ENCODE assay signal across 12 cellular contexts in the genomic region with DNA sequence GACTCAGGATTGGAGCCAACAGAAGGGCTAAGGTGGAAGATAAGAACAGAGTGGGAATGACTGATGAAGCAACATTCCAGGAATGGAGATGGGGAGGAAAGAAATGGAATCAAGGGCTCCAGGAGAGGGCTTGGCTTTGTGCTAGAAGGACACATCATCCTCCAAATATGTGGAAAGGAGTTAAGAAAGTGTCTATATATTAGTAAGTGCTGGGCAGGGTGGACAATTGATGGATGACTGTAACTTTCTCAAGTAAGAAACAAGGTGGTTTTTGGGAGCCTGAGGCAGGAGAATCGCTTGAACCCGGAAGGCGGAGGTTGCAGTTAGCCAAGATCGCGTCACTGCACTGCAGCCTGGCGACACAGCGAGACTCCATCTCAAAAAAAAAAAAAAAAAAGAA.
DNase-seq lines count a peak whose midpoint lies in the region; ATAC-seq, FAIRE-seq and TF ChIP-seq lines count a peak whose summit lies in the region.
"Had no signal": no experiment of that assay in that cellular context is flagged by ENCODE, and none has a peak within 500 bp of the region (broad histone marks: within the 10 kb centered on the region; RNA-seq: fewer than 3 reads in every experiment).

No MANE protein-coding gene starts in this region.

- 0 out of 2 replicates have a peak overlapping the region, but pooled peaks have one; percentile 48 for H2AFZ ChIP-seq in K562 (ENCODE audit: low read depth, low read length)

- in situ Hi-C loops in K562 (cut with MboI), result no loop called here

- no peaks in the 10 kb centered on the region for H3K36me3 ChIP-seq in Caco-2 (ENCODE audit: control insufficient read depth, insufficient read depth, low read length)
- H3K36me3 ChIP-seq in K562 (ENCODE audit: control insufficient read depth, insufficient read depth, low read length), result no peaks in the 10 kb centered on the region

- H3K9me3 ChIP-seq in Caco-2 (peaks cover 5% of the 10 kb centered on the region; the same call in 1 of the 2 replicates), K562 (replicated peaks; ENCODE audit: control insufficient read depth, insufficient read depth, low read depth, low read length) (no peaks in the 10 kb centered on the region)

- H3K27ac Mint-ChIP-seq in Caco-2 (ENCODE audit: unreplicated experiment), result no peak overlapping the region
- peak overlapping the region; percentile 86 for H3K27ac Mint-ChIP-seq in mesothelial cell of epicardium
- H3K27ac Mint-ChIP-seq: activated B cell treated with CpG ODN at 0.5 μM for 24 hours had no signal

- no peak overlapping the region for H3K9ac ChIP-seq in K562 (ENCODE audit: insufficient read depth in 1 of 2, low read depth in 2 of 2, low read length in 2 of 2)

- CTCF ChIA-PET in Caco-2 (lab: Charles Lee), result interaction anchor here (2.1 kb wide), 1 partner anchor 85 kb away, joined by 13 read pairs; a partner anchor contains a TSS
- CTCF ChIA-PET in K562 (lab: Yijun Ruan, JAX; ENCODE audit: low intra/inter-chr PET ratio), result interaction anchor here (2.8 kb wide), 1 partner anchor 84 kb away, joined by 16 read pairs; a partner anchor contains a TSS

- H3K9me3 Mint-ChIP-seq in Caco-2 (ENCODE audit: unreplicated experiment) (no peaks in the 10 kb centered on the region), mesothelial cell of epicardium (peaks cover 8% of the 10 kb centered on the region)

- H3K4me3 ChIP-seq in Caco-2 (ENCODE audit: low read depth, low read length) (no peak overlapping the region), K562 (no peak overlapping the region)

- peaks cover 10% of the 10 kb centered on the region for H3K4me1 Mint-ChIP-seq in Caco-2 (ENCODE audit: low read depth, unreplicated experiment)
- H3K4me1 Mint-ChIP-seq in mesothelial cell of epicardium, result peaks cover 29% of the 10 kb centered on the region

- FAIRE-seq in HTR-8/SVneo (lab: Jason Lieb, UNC) (no peak), K562 (lab: Jason Lieb, UNC) (no peak)

- no peak for TF ChIP-seq POLR2A in K562 (conservative IDR thresholded peaks at IDR 0.05)

- H3K4me1 ChIP-seq in Caco-2 (peaks cover 5% of the 10 kb centered on the region; the same call in 1 of the 2 replicates), K562 (replicated peaks in 1 of 2; ENCODE audit: control insufficient read depth in 2 of 2, insufficient read depth in 2 of 2, low read length in 2 of 2) (no peaks in the 10 kb centered on the region; a peak in 1 of 5 replicates)

- no peak for TF ChIP-seq CTCF in Caco-2 (IDR thresholded peaks at IDR 0.05; ENCODE audit: insufficient read depth in 1 of 2, low read depth in 1 of 2, low read length in 1 of 2, severe bottlenecking in 1 of 2, unreplicated experiment in 1 of 2)
- TF ChIP-seq CTCF in K562 (IDR thresholded peaks at IDR 0.05 in 2 of 3, conservative IDR thresholded peaks at IDR 0.05 in 1 of 3; ENCODE audit: insufficient read depth in 2 of 3, low read depth in 1 of 3, low read length in 3 of 3), result no peak
- no peak for TF ChIP-seq CTCF in mesothelial cell of epicardium (IDR thresholded peaks at IDR 0.05; ENCODE audit: unreplicated experiment)

- H3K4me3 Mint-ChIP-seq in Caco-2 (ENCODE audit: unreplicated experiment), result peak overlapping the region; percentile 36
- peak overlapping the region; percentile 11 for H3K4me3 Mint-ChIP-seq in mesothelial cell of epicardium

- H3K27me3 Mint-ChIP-seq in Caco-2 (ENCODE audit: insufficient read depth, unreplicated experiment) (no peaks in the 10 kb centered on the region), mesothelial cell of epicardium (ENCODE audit: low read depth) (no peaks in the 10 kb centered on the region)
- H3K27me3 Mint-ChIP-seq: activated B cell treated with CpG ODN at 0.5 μM for 24 hours had no signal

- intact Hi-C loops in Caco-2 (cut with micrococcal nuclease; ENCODE audit: unreplicated experiment) (no loop called here), K562 (cut with micrococcal nuclease) (no loop called here)

- H3K4me2 ChIP-seq in K562 (ENCODE audit: insufficient read depth, low read length), result no peak overlapping the region

- H3K36me3 Mint-ChIP-seq in Caco-2 (ENCODE audit: insufficient read depth, unreplicated experiment) (no peaks in the 10 kb centered on the region), mesothelial cell of epicardium (peaks cover 8% of the 10 kb centered on the region)

- H3K27me3 ChIP-seq in Caco-2 (replicated peaks; ENCODE audit: control insufficient read depth, insufficient read depth, low read length) (no peaks in the 10 kb centered on the region), K562 (ENCODE audit: control insufficient read depth in 2 of 2, insufficient read depth in 2 of 2, low read length in 2 of 2) (no peaks in the 10 kb centered on the region)

- no peak for TF ChIP-seq EP300 in K562 (IDR thresholded peaks at IDR 0.05; ENCODE audit: low read length)

- BruUV-seq in Caco-2 (replicated peaks; lab: Mats Ljungman, UMichigan) (no TSS peak), K562 (replicated peaks; lab: Mats Ljungman, UMichigan) (no TSS peak)

- no peak overlapping the region for H3K27ac ChIP-seq in K562 (ENCODE audit: extremely low read depth, low read depth, low read length)

- POLR2A ChIA-PET in Caco-2 (lab: Charles Lee), result no interaction called here
- POLR2A ChIA-PET in K562 (lab: Yijun Ruan, JAX), result no interaction called here

- no peak for TF ChIP-seq RAD21 in K562 (CRISPR knock-in tag; conservative IDR thresholded peaks at IDR 0.05 in 1 of 2, IDR thresholded peaks at IDR 0.05 in 1 of 2)

- no peak for DNase-seq in Caco-2
- DNase-seq in HTR-8/SVneo (ENCODE audit: insufficient read length, low spot score), result peak; percentile 47
- no peak for DNase-seq in K562 (ENCODE audit: extremely low read depth in 1 of 4, low spot score in 3 of 4)
- no peak for DNase-seq in mesothelial cell of epicardium (ENCODE audit: low spot score in 2 of 2, unreplicated experiment in 2 of 2)
- DNase-seq in NCI-H510A (lab: John Stamatoyannopoulos, UW), result no peak
- DNase-seq: activated B cell treated with CpG ODN at 0.5 μM for 24 hours, aorta, GF-D8, NCI-H1436 had no signal

- no peaks in the 10 kb centered on the region for H4K20me1 ChIP-seq in K562 (replicated peaks; ENCODE audit: control insufficient read depth, insufficient read depth, low read length)

- no peak for ATAC-seq in K562
- ATAC-seq in GM18520 (IDR thresholded peaks at IDR 0.05; ENCODE audit: unreplicated experiment), result no peak
- ATAC-seq in HG03097 (IDR thresholded peaks at IDR 0.05; ENCODE audit: low FRiP score, unreplicated experiment), result no peak
- no peak for ATAC-seq in HG02870 (IDR thresholded peaks at IDR 0.05; ENCODE audit: unreplicated experiment)

- H3K9me1 ChIP-seq in K562 (ENCODE audit: control insufficient read depth, insufficient read depth, low read length), result no peaks in the 10 kb centered on the region

- no peaks in the 10 kb centered on the region for H3K79me2 ChIP-seq in K562 (ENCODE audit: control insufficient read depth, insufficient read depth, low read length)

- WGBS in K562 (ENCODE audit: insufficient coverage, low coverage, missing lambda C conversion rate), result 69% methylated on average over 5 of the region's 7 CpGs

TF ChIP-seq in K562, 482 proteins besides CTCF, POLR2A, EP300 and RAD21 (continues in another document):
- TF ChIP-seq SRSF3 (IDR thresholded peaks at IDR 0.05; ENCODE audit: insufficient read depth, low read length), result no peak
- no peak for TF ChIP-seq KLF16 (IDR thresholded peaks at IDR 0.05)
- TF ChIP-seq HIVEP1 (CRISPR knock-in tag; IDR thresholded peaks at IDR 0.05), result no peak
- TF ChIP-seq ZC3H4 (CRISPR knock-in tag; IDR thresholded peaks at IDR 0.05; ENCODE audit: borderline replicate concordance), result no peak
- TF ChIP-seq, protein P1, sequence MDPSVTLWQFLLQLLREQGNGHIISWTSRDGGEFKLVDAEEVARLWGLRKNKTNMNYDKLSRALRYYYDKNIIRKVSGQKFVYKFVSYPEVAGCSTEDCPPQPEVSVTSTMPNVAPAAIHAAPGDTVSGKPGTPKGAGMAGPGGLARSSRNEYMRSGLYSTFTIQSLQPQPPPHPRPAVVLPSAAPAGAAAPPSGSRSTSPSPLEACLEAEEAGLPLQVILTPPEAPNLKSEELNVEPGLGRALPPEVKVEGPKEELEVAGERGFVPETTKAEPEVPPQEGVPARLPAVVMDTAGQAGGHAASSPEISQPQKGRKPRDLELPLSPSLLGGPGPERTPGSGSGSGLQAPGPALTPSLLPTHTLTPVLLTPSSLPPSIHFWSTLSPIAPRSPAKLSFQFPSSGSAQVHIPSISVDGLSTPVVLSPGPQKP (CRISPR knock-in tag; IDR thresholded peaks at IDR 0.05), result no peak
- TF ChIP-seq ZFP1 (CRISPR knock-in tag; IDR thresholded peaks at IDR 0.05), result no peak
- TF ChIP-seq, protein P2, sequence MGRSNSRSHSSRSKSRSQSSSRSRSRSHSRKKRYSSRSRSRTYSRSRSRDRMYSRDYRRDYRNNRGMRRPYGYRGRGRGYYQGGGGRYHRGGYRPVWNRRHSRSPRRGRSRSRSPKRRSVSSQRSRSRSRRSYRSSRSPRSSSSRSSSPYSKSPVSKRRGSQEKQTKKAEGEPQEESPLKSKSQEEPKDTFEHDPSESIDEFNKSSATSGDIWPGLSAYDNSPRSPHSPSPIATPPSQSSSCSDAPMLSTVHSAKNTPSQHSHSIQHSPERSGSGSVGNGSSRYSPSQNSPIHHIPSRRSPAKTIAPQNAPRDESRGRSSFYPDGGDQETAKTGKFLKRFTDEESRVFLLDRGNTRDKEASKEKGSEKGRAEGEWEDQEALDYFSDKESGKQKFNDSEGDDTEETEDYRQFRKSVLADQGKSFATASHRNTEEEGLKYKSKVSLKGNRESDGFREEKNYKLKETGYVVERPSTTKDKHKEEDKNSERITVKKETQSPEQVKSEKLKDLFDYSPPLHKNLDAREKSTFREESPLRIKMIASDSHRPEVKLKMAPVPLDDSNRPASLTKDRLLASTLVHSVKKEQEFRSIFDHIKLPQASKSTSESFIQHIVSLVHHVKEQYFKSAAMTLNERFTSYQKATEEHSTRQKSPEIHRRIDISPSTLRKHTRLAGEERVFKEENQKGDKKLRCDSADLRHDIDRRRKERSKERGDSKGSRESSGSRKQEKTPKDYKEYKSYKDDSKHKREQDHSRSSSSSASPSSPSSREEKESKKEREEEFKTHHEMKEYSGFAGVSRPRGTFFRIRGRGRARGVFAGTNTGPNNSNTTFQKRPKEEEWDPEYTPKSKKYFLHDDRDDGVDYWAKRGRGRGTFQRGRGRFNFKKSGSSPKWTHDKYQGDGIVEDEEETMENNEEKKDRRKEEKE (IDR thresholded peaks at IDR 0.05; ENCODE audit: borderline replicate concordance in 1 of 2, control insufficient read depth in 1 of 2, low read depth in 2 of 2, low read length in 1 of 2), result no peak
- TF ChIP-seq HMGN3 (IDR thresholded peaks at IDR 0.05; ENCODE audit: borderline replicate concordance, extremely low read depth, insufficient read length, low read depth, low read length), result no peak
- TF ChIP-seq POLR2AphosphoS5 (IDR thresholded peaks at IDR 0.05; ENCODE audit: control insufficient read depth, insufficient read depth, low read depth, low read length), result no peak
